Comparison of ENCODE assay signal across 10 cellular contexts in genomic region chr1:2561898-2562895, GRCh38. TPM values are rescaled to one million over a fixed set of nuclear protein-coding genes. Genes with fewer than 3 reads are reported as not detected.
A peak's percentile ranks its signal among the peaks of the same experiment; 100 is the strongest.
DNase-seq lines count a peak whose midpoint lies in the region; ATAC-seq and TF ChIP-seq lines count a peak whose summit lies in the region.
"Had no signal": no experiment of that assay in that cellular context is flagged by ENCODE, and none has a peak within 500 bp of the region (broad histone marks: within the 10 kb centered on the region; RNA-seq: fewer than 3 reads in every experiment).

No MANE protein-coding gene starts in this region.

- H3K4me1 ChIP-seq in heart left ventricle (peaks cover 0 to 22% (median 9%) of the 10 kb centered on the region in 12 donors), right atrium auricular region (peaks cover 0 to 14% of the 10 kb centered on the region in 2 donors), transverse colon (peaks cover 9 to 40% (median 33%) of the 10 kb centered on the region in 4 donors)

- TF ChIP-seq EP300 in transverse colon (IDR thresholded peaks at IDR 0.05; ENCODE audit: low read depth): no peak

- H3K9me3 ChIP-seq in heart left ventricle (no peaks in the 10 kb centered on the region), right atrium auricular region (no peaks in the 10 kb centered on the region), transverse colon (no peaks in the 10 kb centered on the region)

- no peak for ATAC-seq in heart left ventricle

- in situ Hi-C loops in transverse colon (cut with MboI; ENCODE audit: low pct_ligation_motif_present in 1 of 4, low pct_unique_long_range_greater_than_20kb in 1 of 4, low sequenced_read_pairs in 3 of 4): loop anchor here in 1 of 4 donors (25.0 kb wide), 1 partner anchor 150 kb away; the partner anchor contains the start of gene PEX10

- TF ChIP-seq POLR2A in heart left ventricle (IDR thresholded peaks at IDR 0.05) (no peak), transverse colon (IDR thresholded peaks at IDR 0.05) (no peak)

- CTCF ChIA-PET in RWPE1 (lab: Yijun Ruan, JAX): interaction anchor here (0.6 to 0.9 kb wide), 7 partner anchors 26 to 883 kb away, joined by 3 to 6 read pairs (median 3); no protein-coding TSS in a partner anchor

- peaks cover 0 to 10% (median 0%) of the 10 kb centered on the region in 9 donors for H3K27me3 ChIP-seq in heart left ventricle
- H3K27me3 ChIP-seq in right atrium auricular region: no peaks in the 10 kb centered on the region
- no peaks in the 10 kb centered on the region for H3K27me3 ChIP-seq in transverse colon

- intact Hi-C loops in heart left ventricle (cut with DNase I) (no loop called here), transverse colon (cut with DNase I; ENCODE audit: low total_unique reads) (no loop called here)

- TF ChIP-seq CTCF in heart left ventricle (IDR thresholded peaks at IDR 0.05) (peak in 11 of 12 donors; percentile 8 to 53 (median 28)), right atrium auricular region (IDR thresholded peaks at IDR 0.05) (peak in 1 of 2 donors; percentile 36), RWPE1 (conservative IDR thresholded peaks at IDR 0.05; ENCODE audit: low read depth) (peak; percentile 25), foreskin fibroblast (IDR thresholded peaks at IDR 0.05; ENCODE audit: low read depth, low read length) (peak; percentile 42), transverse colon (IDR thresholded peaks at IDR 0.05) (peak in 4 of 5 experiments; percentile 41 to 65 (median 49))

- H3K27ac ChIP-seq in heart left ventricle (no peak overlapping the region), right atrium auricular region (no peak overlapping the region), RWPE1 (no peak overlapping the region), transverse colon (no peak overlapping the region)

- POLR2A ChIA-PET in RWPE1 (lab: Yijun Ruan, JAX; ENCODE audit: low non-redundant PET): interaction anchor here (1.3 kb wide), 1 partner anchor 24 kb away, joined by 3 read pairs; the partner anchor contains the start of gene PRXL2B

- 89 to 94% (median 92%) methylated on average over 14 to 24 of the region's 24 CpGs for WGBS in heart left ventricle, 4 donors
- WGBS in transverse colon (ENCODE audit: low coverage in 1 of 2), 2 donors: 90% methylated on average over 24 of the region's 24 CpGs; no CpG with 5 or more reads in 1 of the 2 donors

- no peak for DNase-seq in heart left ventricle
- DNase-seq in right atrium auricular region (ENCODE audit: low spot score): no peak
- no peak for DNase-seq in RWPE1 (ENCODE audit: low spot score)
- DNase-seq in foreskin fibroblast: no peak
- no peak for DNase-seq in transverse colon
- DNase-seq in NCI-H82 (lab: John Stamatoyannopoulos, UW): no peak
- DNase-seq in activated CD4-positive, alpha-beta T cell treated with anti-CD3 and anti-CD28 coated beads for 48 hours: no peak
- no peak for DNase-seq in SIG-M5 (lab: John Stamatoyannopoulos, UW)
- DNase-seq: mesenchymal stem cell, NCI-H526 had no signal

- H3K36me3 ChIP-seq in heart left ventricle: peaks cover 0 to 64% (median 21%) of the 10 kb centered on the region in 9 donors
- peaks cover 6% of the 10 kb centered on the region for H3K36me3 ChIP-seq in right atrium auricular region
- peaks cover 0 to 10% (median 0%) of the 10 kb centered on the region in 4 donors for H3K36me3 ChIP-seq in transverse colon

- H3K4me3 ChIP-seq in heart left ventricle (no peak overlapping the region), right atrium auricular region (no peak overlapping the region), foreskin fibroblast (ENCODE audit: low read depth in 1 of 2, low read length in 2 of 2) (no peak overlapping the region), transverse colon (no peak overlapping the region)

RNA-seq across cellular contexts. Expression of gene TNFRSF14, which starts 6.0 kb away (rescaled TPM):
- 10 to 100 TPM in 8 of 9 donors, 1 to 10 TPM in 1; 7.8 to 70.8 (median 14.3) TPM for total RNA-seq in heart left ventricle
- 10 to 100 TPM; 13.6 to 22.5 TPM for polyA plus RNA-seq in heart left ventricle
- 10 to 100 TPM in 1 of 2 donors, 1 to 10 TPM in 1; 9.2 to 14.5 TPM for total RNA-seq in right atrium auricular region
- 100 to 1,000 TPM; 178 to 758 (median 278) TPM for total RNA-seq in transverse colon

RNA-seq across cellular contexts. Expression of gene PRXL2B, which starts 24.4 kb away (rescaled TPM):
- total RNA-seq in heart left ventricle (10 to 100 TPM in 2 of 9 donors, 1 to 10 TPM in 7; 5.1 to 13.9 (median 7.2) TPM), right atrium auricular region (1 to 10 TPM; 6.4 to 6.8 TPM), transverse colon (100 to 1,000 TPM in 1 of 4 donors, 10 to 100 TPM in 3; 33.7 to 101 (median 50.1) TPM)
- 1 to 10 TPM; 8.6 to 9.2 TPM for polyA plus RNA-seq in heart left ventricle

RNA-seq across cellular contexts. Expression of gene HES5, which starts 32.1 kb away (rescaled TPM):
- 1 to 10 TPM in 7 of 9 donors, under 1 TPM in 2; 0.45 to 2.0 (median 1.3) TPM for total RNA-seq in heart left ventricle
- under 1 TPM; 0.42 to 0.83 TPM for polyA plus RNA-seq in heart left ventricle
- not detected for total RNA-seq in right atrium auricular region
- total RNA-seq in transverse colon: 1 to 10 TPM in 1 of 4 donors, under 1 TPM in 1, not detected in 2; 0.64 to 1.1 TPM

RNA-seq across cellular contexts. Expression of gene PANK4, which starts 35.8 kb away (rescaled TPM):
- total RNA-seq in heart left ventricle: 10 to 100 TPM; 27.2 to 43.0 (median 36.6) TPM
- polyA plus RNA-seq in heart left ventricle: 10 to 100 TPM; 31.4 to 33.1 TPM
- 10 to 100 TPM; 27.0 to 41.5 TPM for total RNA-seq in right atrium auricular region
- 10 to 100 TPM; 41.1 to 58.3 (median 47.3) TPM for total RNA-seq in transverse colon
